Comparison of ENCODE assay signal across 8 cellular contexts in genomic region chr7:44847920-44848634, GRCh38. TPM values are rescaled to one million over a fixed set of nuclear protein-coding genes. Genes with fewer than 3 reads are reported as not detected.
DNase-seq lines count a peak whose midpoint lies in the region; ATAC-seq and TF ChIP-seq lines count a peak whose summit lies in the region.

H2AZ2 (minus strand) TSS chr7:44848087; CDS start chr7:44847971, 116 bp downstream.

- no peaks in the 10 kb centered on the region for H3K9me3 ChIP-seq in T-helper 17 cell (ENCODE audit: control insufficient read depth, low read length, poor library complexity, severe bottlenecking)
- H3K9me3 ChIP-seq in upper lobe of right lung, result no peaks in the 10 kb centered on the region

- no peaks in the 10 kb centered on the region for H3K27me3 Mint-ChIP-seq in T-helper 17 cell

- H3K36me3 Mint-ChIP-seq in T-helper 17 cell (ENCODE audit: low read depth), result peaks cover 2% of the 10 kb centered on the region

- H3K27me3 ChIP-seq in upper lobe of right lung, result no peaks in the 10 kb centered on the region

- peak within 1 kb of the TSS; percentile 69 for H3K4me3 ChIP-seq in upper lobe of right lung

- intact Hi-C loops in left cardiac atrium (cut with DNase I) (loop anchor here (2.0 to 5.0 kb wide), 3 partner anchors 51 to 266 kb away; partner anchors contain the start of genes PPIA (in 1 of the 2) and TMED4 (in 1 of the 2)), posterior vena cava (cut with DNase I) (loop anchor here in 1 of 2 donors (5.0 to 10.0 kb wide), 2 partner anchors 53 to 261 kb away; partner anchors contain the start of gene PPIA), upper lobe of right lung (cut with DNase I) (loop anchor here (10.0 kb wide), 1 partner anchor 263 kb away; the partner anchor contains the start of gene TMED4)

- peaks cover 24% of the 10 kb centered on the region for H3K4me1 ChIP-seq in upper lobe of right lung

- H3K36me3 ChIP-seq in upper lobe of right lung, result peaks cover 5% of the 10 kb centered on the region

- H3K27ac ChIP-seq in upper lobe of right lung, result peak within 1 kb of the TSS; percentile 95

- H3K4me1 Mint-ChIP-seq in T-helper 17 cell, result peaks cover 25% of the 10 kb centered on the region

- peak; percentile 81 for TF ChIP-seq POLR2A in GM15510 (IDR thresholded peaks at IDR 0.05; ENCODE audit: borderline replicate concordance, extremely low read depth, insufficient read length)

- H3K4me3 Mint-ChIP-seq in T-helper 17 cell, result peak within 1 kb of the TSS; percentile 96

- H3K27ac Mint-ChIP-seq in T-helper 17 cell, result peak within 1 kb of the TSS; percentile 98

- DNase-seq in NCI-H1694 treated with DMSO at 0.1 percent for 48 hours (lab: John Stamatoyannopoulos, UW) (peak; percentile 99), T-helper 17 cell (peak; percentile 99), amygdala (lab: John Stamatoyannopoulos, UW) (peak; percentile 94 to 100 (median 99)), left cardiac atrium (peak; percentile 100), posterior vena cava (ENCODE audit: low spot score) (peak; percentile 100), upper lobe of right lung (peak; percentile 100)

- ATAC-seq in HG02885 (IDR thresholded peaks at IDR 0.05; ENCODE audit: poor library complexity, unreplicated experiment) (peak; percentile 85), T-helper 17 cell (peak; percentile 81), left cardiac atrium (peak; percentile 95 to 96), upper lobe of right lung (peak; percentile 96)

- no peak for TF ChIP-seq CTCF in upper lobe of right lung (IDR thresholded peaks at IDR 0.05)

RNA-seq across cellular contexts. Expression of gene H2AZ2, which starts in this region (rescaled TPM):
- total RNA-seq in T-helper 17 cell (100 to 1,000 TPM; 173 to 185 TPM), left cardiac atrium (100 to 1,000 TPM; 191 to 205 TPM), posterior vena cava (100 to 1,000 TPM; 122 to 127 TPM), upper lobe of right lung (131 TPM)

Comparison
In these comparisons a context has a peak if more than half of its experiments do, and no peak if none do; other contexts are left out.
1. Peak in every context shown above with its lines: DNase-seq, ATAC-seq, H3K4me3 ChIP-seq and H3K27ac ChIP-seq.